Comparison of ENCODE assay signal across 9 cellular contexts in the genomic region with DNA sequence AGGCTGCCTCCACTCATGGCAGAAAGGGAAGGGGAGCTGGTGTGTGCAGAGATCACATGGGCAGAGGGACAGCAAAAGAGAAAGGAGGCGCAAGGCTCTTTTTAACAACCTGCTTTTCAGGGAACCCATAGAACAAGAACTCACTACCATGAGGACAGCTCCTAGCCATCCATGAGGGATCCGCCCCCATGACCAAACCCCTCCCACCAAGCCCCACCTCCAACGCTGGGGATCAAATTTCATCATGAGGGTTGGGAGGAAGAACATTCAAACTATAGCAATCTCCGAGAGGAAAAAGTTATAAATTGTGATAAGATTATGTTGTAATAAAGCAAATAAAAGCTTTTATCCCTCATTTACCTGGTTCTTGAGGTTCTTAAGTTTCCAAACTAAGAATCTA.
DNase-seq lines count a peak whose midpoint lies in the region; ATAC-seq and TF ChIP-seq lines count a peak whose summit lies in the region.
"Had no signal": no experiment of that assay in that cellular context is flagged by ENCODE, and none has a peak within 500 bp of the region (broad histone marks: within the 10 kb centered on the region; RNA-seq: fewer than 3 reads in every experiment).

No MANE protein-coding gene starts in this region.

- H3F3A ChIP-seq in GM23248 (ENCODE audit: insufficient read depth) (peaks cover 5% of the 10 kb centered on the region; the same call in 1 of the 2 replicates), SU-DHL-6 (ENCODE audit: insufficient read depth) (no peaks in the 10 kb centered on the region)

- H3K9me3 ChIP-seq in GM23248 (ENCODE audit: low read depth) (no peaks in the 10 kb centered on the region), SU-DHL-6 (ENCODE audit: insufficient read depth, low read length) (no peaks in the 10 kb centered on the region)
- H3K9me3 ChIP-seq: ovary had no signal

- peak; percentile 27 for DNase-seq in AG20443 (ENCODE audit: low spot score)
- DNase-seq in GM23248 = peak; percentile 48
- peak; percentile 38 to 46 for DNase-seq in left colon
- DNase-seq in globus pallidus (ENCODE audit: low spot score) = no peak
- no peak for DNase-seq in COLO829 (ENCODE audit: low spot score)
- DNase-seq in stimulated activated CD4-positive, alpha-beta T cell treated with anti-CD3 and anti-CD28 coated beads, Interleukin-4, amount 100 ng/mL, for 1 hour = no peak

- ATAC-seq in left colon = peak; percentile 82
- no peak for ATAC-seq in GM19035 (IDR thresholded peaks at IDR 0.05; ENCODE audit: unreplicated experiment)

- TF ChIP-seq CTCF in SU-DHL-6 (IDR thresholded peaks at IDR 0.05; ENCODE audit: insufficient read depth, low read length, poor library complexity, severe bottlenecking) = no peak

- H3K4me3 ChIP-seq in GM23248 (peak overlapping the region; percentile 38; the same call in 1 of the 2 replicates), SU-DHL-6 (ENCODE audit: insufficient read depth, low read length, poor library complexity, severe bottlenecking) (no peak overlapping the region)
- H3K4me3 ChIP-seq: ovary had no signal

- H3K4me1 ChIP-seq in GM23248 (ENCODE audit: insufficient read depth) = peaks cover 11% of the 10 kb centered on the region

- no peaks in the 10 kb centered on the region; the same call in 1 of the 2 replicates for H3K27me3 ChIP-seq in GM23248 (replicated peaks; ENCODE audit: insufficient read depth)
- no peaks in the 10 kb centered on the region for H3K27me3 ChIP-seq in SU-DHL-6 (ENCODE audit: low read length)
- H3K27me3 ChIP-seq: ovary had no signal

- intact Hi-C loops in left colon (cut with DNase I, micrococcal nuclease) = no loop called here

- H3K36me3 ChIP-seq in GM23248 (ENCODE audit: low read depth) (no peaks in the 10 kb centered on the region), SU-DHL-6 (ENCODE audit: low read length) (no peaks in the 10 kb centered on the region)
- H3K36me3 ChIP-seq: ovary had no signal

- 58 to 80% methylated on average over 4 of the region's 4 CpGs for WGBS in GM23248 (ENCODE audit: low coverage in 1 of 2, low lambda C conversion rate in 2 of 2, missing lambda C conversion rate in 2 of 2), 2 experiments

- H3K4me2 ChIP-seq in GM23248 (ENCODE audit: unreplicated experiment) (peak overlapping the region; percentile 60), SU-DHL-6 (ENCODE audit: low read depth, low read length, poor library complexity, severe bottlenecking) (no peak overlapping the region)

- no peak overlapping the region for H3K9ac ChIP-seq in GM23248
- no peak overlapping the region for H3K9ac ChIP-seq in SU-DHL-6 (ENCODE audit: low read length)

- in situ Hi-C loops in GM23248 (cut with MboI) = no loop called here

- H3K27ac ChIP-seq in GM23248 (no peak overlapping the region), SU-DHL-6 (ENCODE audit: low read depth, low read length) (no peak overlapping the region)
- H3K27ac ChIP-seq: ovary had no signal

- H3K9me2 ChIP-seq in GM23248 (ENCODE audit: insufficient read depth) (no peaks in the 10 kb centered on the region), SU-DHL-6 (replicated peaks; ENCODE audit: insufficient read depth, low read length) (no peaks in the 10 kb centered on the region)

- no peaks in the 10 kb centered on the region for H4K20me1 ChIP-seq in GM23248 (ENCODE audit: insufficient read depth)
- no peaks in the 10 kb centered on the region for H4K20me1 ChIP-seq in SU-DHL-6 (ENCODE audit: low read depth, low read length)

- H3K79me2 ChIP-seq in GM23248 (ENCODE audit: insufficient read depth) (no peaks in the 10 kb centered on the region), SU-DHL-6 (ENCODE audit: insufficient read depth, low read length) (no peaks in the 10 kb centered on the region)

- H2AFZ ChIP-seq in GM23248 (0 out of 2 replicates have a peak overlapping the region, but pooled peaks have one; percentile 66), SU-DHL-6 (ENCODE audit: low read depth, low read length, severe bottlenecking) (peak overlapping the region; percentile 21)

Comparison
In these comparisons a context has a peak if more than half of its experiments do, and no peak if none do; other contexts are left out.
1. DNase-seq: peak in AG20443 (single experiment), GM23248 (single experiment) and left colon (2 of 2); none in globus pallidus (single experiment), COLO829 (single experiment) and stimulated activated CD4-positive, alpha-beta T cell treated with anti-CD3 and anti-CD28 coated beads, Interleukin-4, amount 100 ng/mL, for 1 hour (single experiment).